In genomic region chr21:45874716-45875415, GRCh38 we compare ENCODE assay signal across 10 cellular contexts.
DNase-seq lines count a peak whose midpoint lies in the region; ATAC-seq and TF ChIP-seq lines count a peak whose summit lies in the region.
"Had no signal": no experiment of that assay in that cellular context is flagged by ENCODE, and none has a peak within 500 bp of the region (broad histone marks: within the 10 kb centered on the region; RNA-seq: fewer than 3 reads in every experiment).

No MANE protein-coding gene starts in this region.

- intact Hi-C loops in PC-9 (cut with micrococcal nuclease; ENCODE audit: unreplicated experiment) = no loop called here
- intact Hi-C loops in naive thymus-derived CD4-positive, alpha-beta T cell (cut with micrococcal nuclease) = no loop called here

- no peak overlapping the region for H3K27ac Mint-ChIP-seq in progenitor cell of endocrine pancreas
- peak overlapping the region in 1 of 9 donors; percentile 29 for H3K27ac Mint-ChIP-seq in naive thymus-derived CD4-positive, alpha-beta T cell

- no peaks in the 10 kb centered on the region for H3K79me2 ChIP-seq in PC-9 (ENCODE audit: low read depth)
- H3K79me2 ChIP-seq in trophoblast cell (ENCODE audit: control insufficient read depth, insufficient read depth, low read length, poor library complexity) = no peaks in the 10 kb centered on the region

- H4K12ac ChIP-seq in trophoblast cell (ENCODE audit: low read depth, low read length) = no peak overlapping the region

- H3K18ac ChIP-seq in trophoblast cell (ENCODE audit: low read length) = no peak overlapping the region

- H3K4me1 Mint-ChIP-seq in progenitor cell of endocrine pancreas (ENCODE audit: low read depth) = no peaks in the 10 kb centered on the region
- H3K4me1 Mint-ChIP-seq in naive thymus-derived CD4-positive, alpha-beta T cell = peaks cover 0 to 16% (median 14%) of the 10 kb centered on the region in 7 donors

- DNase-seq in GDM1 (lab: John Stamatoyannopoulos, UW) (peak; percentile 51), PC-9 (peak in 1 of 2 experiments; percentile 46), fibroblast of peridontal ligament (ENCODE audit: extremely low read depth) (peak; percentile 93), trophoblast cell (peak; percentile 33 to 41), progenitor cell of endocrine pancreas (ENCODE audit: low spot score, unreplicated experiment) (no peak), GM13976 (ENCODE audit: low spot score) (no peak)
- no peak for DNase-seq in naive thymus-derived CD4-positive, alpha-beta T cell
- DNase-seq: T-helper 2 cell had no signal

- no peak overlapping the region for H2BK12ac ChIP-seq in trophoblast cell (ENCODE audit: low read length)

- no peak overlapping the region for H3K9ac ChIP-seq in trophoblast cell (ENCODE audit: low read length)

- H3K4me2 ChIP-seq in PC-9 (peak overlapping the region; percentile 69), trophoblast cell (ENCODE audit: low read length) (no peak overlapping the region)

- in situ Hi-C loops in GM13976 (cut with MboI; ENCODE audit: low sequenced_read_pairs, unreplicated experiment) = no loop called here

- H3K27me3 ChIP-seq in PC-9 (ENCODE audit: insufficient read depth, low read depth) = no peaks in the 10 kb centered on the region
- no peaks in the 10 kb centered on the region for H3K27me3 ChIP-seq in trophoblast cell (ENCODE audit: insufficient read depth, low read length)
- H3K27me3 ChIP-seq in naive thymus-derived CD4-positive, alpha-beta T cell (ENCODE audit: control insufficient read depth in 2 of 2, insufficient read depth in 2 of 2, low read length in 2 of 2) = no peaks in the 10 kb centered on the region

- no peak overlapping the region for H3K14ac ChIP-seq in trophoblast cell (ENCODE audit: low read length)

- no peaks in the 10 kb centered on the region for H3K79me1 ChIP-seq in trophoblast cell (ENCODE audit: low read length)

- H3K4me1 ChIP-seq in PC-9 (replicated peaks; ENCODE audit: insufficient read depth) = peaks cover 18% of the 10 kb centered on the region
- H3K4me1 ChIP-seq in trophoblast cell (ENCODE audit: control insufficient read depth in 1 of 2, insufficient read depth in 2 of 2, low read length in 2 of 2) = peaks cover 9 to 11% of the 10 kb centered on the region in 2 experiments
- peaks cover 0 to 2% of the 10 kb centered on the region in 2 donors for H3K4me1 ChIP-seq in naive thymus-derived CD4-positive, alpha-beta T cell (ENCODE audit: control insufficient read depth in 2 of 2, insufficient read depth in 2 of 2, low read length in 2 of 2)

- H3K4ac ChIP-seq in trophoblast cell (ENCODE audit: low read depth, low read length) = no peak overlapping the region

- no peak overlapping the region for H3K4me3 Mint-ChIP-seq in progenitor cell of endocrine pancreas (ENCODE audit: low read depth)
- H3K4me3 Mint-ChIP-seq in naive thymus-derived CD4-positive, alpha-beta T cell = peak overlapping the region in 2 of 10 donors; percentile 38 to 50

- TF ChIP-seq CTCF in PC-9 (conservative IDR thresholded peaks at IDR 0.05) (no peak), progenitor cell of endocrine pancreas (IDR thresholded peaks at IDR 0.05; ENCODE audit: unreplicated experiment) (no peak), GM13976 (IDR thresholded peaks at IDR 0.05; ENCODE audit: borderline replicate concordance, control extremely low read depth, extremely low read depth, insufficient read depth, missing control alignments) (no peak)

- no peaks in the 10 kb centered on the region for H3K9me3 Mint-ChIP-seq in progenitor cell of endocrine pancreas (ENCODE audit: low read depth)
- H3K9me3 Mint-ChIP-seq in naive thymus-derived CD4-positive, alpha-beta T cell = no peaks in the 10 kb centered on the region

- H3K9me2 ChIP-seq in PC-9 (ENCODE audit: insufficient read depth) = no peaks in the 10 kb centered on the region

- no peak overlapping the region for H4K91ac ChIP-seq in trophoblast cell (ENCODE audit: low read depth, low read length)

- peaks cover 17% of the 10 kb centered on the region for H3K27me3 Mint-ChIP-seq in progenitor cell of endocrine pancreas
- peaks cover 0 to 3% (median 0%) of the 10 kb centered on the region in 5 donors for H3K27me3 Mint-ChIP-seq in naive thymus-derived CD4-positive, alpha-beta T cell

- H2AFZ ChIP-seq in PC-9 (peak overlapping the region; percentile 55; the same call in 1 of the 2 replicates), trophoblast cell (ENCODE audit: insufficient read depth, low read length, poor library complexity) (no peak overlapping the region)

- CTCF ChIA-PET in PC-9 (lab: Charles Lee) = no interaction called here
- CTCF ChIA-PET in naive thymus-derived CD4-positive, alpha-beta T cell (lab: Charles Lee) = no interaction called here

- H3K36me3 Mint-ChIP-seq in progenitor cell of endocrine pancreas (ENCODE audit: insufficient read depth) = no peaks in the 10 kb centered on the region
- peaks cover 0 to 3% (median 0%) of the 10 kb centered on the region in 5 donors for H3K36me3 Mint-ChIP-seq in naive thymus-derived CD4-positive, alpha-beta T cell

- no peaks in the 10 kb centered on the region for H3K36me3 ChIP-seq in PC-9 (ENCODE audit: low read depth)
- no peaks in the 10 kb centered on the region for H3K36me3 ChIP-seq in trophoblast cell (ENCODE audit: control insufficient read depth in 1 of 2, insufficient read depth in 2 of 2, low read length in 2 of 2)
- no peaks in the 10 kb centered on the region for H3K36me3 ChIP-seq in naive thymus-derived CD4-positive, alpha-beta T cell (ENCODE audit: control insufficient read depth in 2 of 3, insufficient read depth in 3 of 3, low read length in 3 of 3)

- POLR2A ChIA-PET in PC-9 (lab: Charles Lee; ENCODE audit: unreplicated experiment) = no interaction called here
- POLR2A ChIA-PET in naive thymus-derived CD4-positive, alpha-beta T cell (lab: Charles Lee) = interaction anchor here (1.0 kb wide), 1 partner anchor 425 kb away, joined by 5 read pairs; no protein-coding TSS in a partner anchor

- no peak overlapping the region for H2BK5ac ChIP-seq in trophoblast cell (ENCODE audit: low read depth, low read length, poor library complexity)

- no peak overlapping the region for H2AK5ac ChIP-seq in trophoblast cell (ENCODE audit: low read length)

- no TSS peak for BruUV-seq in PC-9 (replicated peaks; lab: Mats Ljungman, UMichigan)

- H3K27ac ChIP-seq in PC-9 (no peak overlapping the region), trophoblast cell (ENCODE audit: low read depth, low read length) (no peak overlapping the region)
- H3K27ac ChIP-seq in naive thymus-derived CD4-positive, alpha-beta T cell (ENCODE audit: low read depth, low read length) = no peak overlapping the region
- H3K27ac ChIP-seq: coronary artery had no signal

- WGBS in trophoblast cell (ENCODE audit: extremely low coverage, insufficient coverage, insufficient read length) = no CpG with 5 or more reads among the region's 33 CpGs

- H4K8ac ChIP-seq in trophoblast cell (ENCODE audit: low read depth, low read length) = no peak overlapping the region

- no peak overlapping the region for H3K23ac ChIP-seq in trophoblast cell (ENCODE audit: low read length)

- no peak for ATAC-seq in GM19023 (IDR thresholded peaks at IDR 0.05; ENCODE audit: unreplicated experiment)
- no peak for ATAC-seq in naive thymus-derived CD4-positive, alpha-beta T cell

- no peaks in the 10 kb centered on the region for H3F3A ChIP-seq in PC-9 (ENCODE audit: insufficient read depth, low read depth)

- H3K4me3 ChIP-seq in PC-9 (peak overlapping the region; percentile 31; the same call in 1 of the 2 replicates), trophoblast cell (ENCODE audit: low read depth, low read length) (no peak overlapping the region)
- H3K4me3 ChIP-seq in naive thymus-derived CD4-positive, alpha-beta T cell (ENCODE audit: low read length) = no peak overlapping the region
- H3K4me3 ChIP-seq: coronary artery had no signal

- H2BK120ac ChIP-seq in trophoblast cell (ENCODE audit: insufficient read depth, low read length, poor library complexity) = no peak overlapping the region

- no peaks in the 10 kb centered on the region for H3K9me3 ChIP-seq in PC-9 (ENCODE audit: insufficient read depth, low read depth)
- peaks cover 2% of the 10 kb centered on the region for H3K9me3 ChIP-seq in trophoblast cell (ENCODE audit: insufficient read depth, low read depth, low read length)
- no peaks in the 10 kb centered on the region for H3K9me3 ChIP-seq in naive thymus-derived CD4-positive, alpha-beta T cell (ENCODE audit: control insufficient read depth in 2 of 3, low read length in 3 of 3)

- no peaks in the 10 kb centered on the region for H4K20me1 ChIP-seq in PC-9 (ENCODE audit: insufficient read depth)

Comparison
In these comparisons a context has a peak if more than half of its experiments do, and no peak if none do; other contexts are left out.
1. DNase-seq: peak in GDM1 (single experiment), fibroblast of peridontal ligament (single experiment) and trophoblast cell (2 of 2); none in progenitor cell of endocrine pancreas (single experiment), naive thymus-derived CD4-positive, alpha-beta T cell (0 of 9) and GM13976 (single experiment).